ENCODE assay signal across 9 cellular contexts in genomic region chr18:13374468-13375301, GRCh38.
DNase-seq lines count a peak whose midpoint lies in the region; ATAC-seq lines count a peak whose summit lies in the region.
"Had no signal": no experiment of that assay in that cellular context is flagged by ENCODE, and none has a peak within 500 bp of the region (broad histone marks: within the 10 kb centered on the region; RNA-seq: fewer than 3 reads in every experiment).

No MANE protein-coding gene starts in this region.

- H3K27ac ChIP-seq in CD4-positive, CD25-positive, alpha-beta regulatory T cell (ENCODE audit: insufficient read depth, low read length, poor library complexity, severe bottlenecking) = peak overlapping the region; percentile 99
- peak overlapping the region; percentile 93 for H3K27ac ChIP-seq in angular gyrus (ENCODE audit: low read depth, low read length)

- H3K27me3 ChIP-seq in CD4-positive, CD25-positive, alpha-beta regulatory T cell (ENCODE audit: control insufficient read depth, insufficient read depth, low read length) = no peaks in the 10 kb centered on the region

- peak overlapping the region; percentile 60 for H3K4me3 ChIP-seq in CD4-positive, CD25-positive, alpha-beta regulatory T cell (ENCODE audit: low read depth, low read length)

- H3K27ac Mint-ChIP-seq in CD4-positive, CD25-positive, alpha-beta regulatory T cell = peak overlapping the region; percentile 96 to 100 (median 99)

- peak in 1 of 2 donors; percentile 7 for ATAC-seq in CD4-positive, CD25-positive, alpha-beta regulatory T cell (ENCODE audit: low read depth in 2 of 2)
- ATAC-seq in HG03159 (IDR thresholded peaks at IDR 0.05; ENCODE audit: unreplicated experiment) (peak; percentile 5), HG02588 (IDR thresholded peaks at IDR 0.05; ENCODE audit: unreplicated experiment) (no peak)

- no peaks in the 10 kb centered on the region for H3K27me3 Mint-ChIP-seq in CD4-positive, CD25-positive, alpha-beta regulatory T cell

- peak overlapping the region; percentile 83 to 91 (median 86) for H3K4me3 Mint-ChIP-seq in CD4-positive, CD25-positive, alpha-beta regulatory T cell

- peaks cover 43 to 98% (median 65%) of the 10 kb centered on the region in 4 donors for H3K4me1 Mint-ChIP-seq in CD4-positive, CD25-positive, alpha-beta regulatory T cell

- no peaks in the 10 kb centered on the region for H3K9me3 Mint-ChIP-seq in CD4-positive, CD25-positive, alpha-beta regulatory T cell

- no peaks in the 10 kb centered on the region for H3K36me3 ChIP-seq in CD4-positive, CD25-positive, alpha-beta regulatory T cell (ENCODE audit: control insufficient read depth, insufficient read depth, low read length)

- no peaks in the 10 kb centered on the region for H3K36me3 Mint-ChIP-seq in CD4-positive, CD25-positive, alpha-beta regulatory T cell

- peak in 1 of 3 donors; percentile 38 for DNase-seq in CD4-positive, CD25-positive, alpha-beta regulatory T cell
- peak; percentile 51 for DNase-seq in medulla oblongata (ENCODE audit: extremely low spot score)
- DNase-seq in cortex of kidney (lab: John Stamatoyannopoulos, UW) = no peak
- DNase-seq in effector CD4-positive, alpha-beta T cell = no peak
- no peak for DNase-seq in NCI-H2107 (lab: John Stamatoyannopoulos, UW)
- DNase-seq: MM.1S had no signal

- H3K9me3 ChIP-seq in CD4-positive, CD25-positive, alpha-beta regulatory T cell (ENCODE audit: control insufficient read depth in 2 of 2, low read length in 2 of 2) = no peaks in the 10 kb centered on the region

- peaks cover 94% of the 10 kb centered on the region for H3K4me1 ChIP-seq in CD4-positive, CD25-positive, alpha-beta regulatory T cell (ENCODE audit: control insufficient read depth, insufficient read depth, low read length, poor library complexity, severe bottlenecking)
